9 cellular contexts compared by ENCODE assay signal in genomic region chr5:72394688-72395087, GRCh38.
DNase-seq lines count a peak whose midpoint lies in the region; ATAC-seq and TF ChIP-seq lines count a peak whose summit lies in the region.
"Had no signal": no experiment of that assay in that cellular context is flagged by ENCODE, and none has a peak within 500 bp of the region (broad histone marks: within the 10 kb centered on the region; RNA-seq: fewer than 3 reads in every experiment).

No MANE protein-coding gene starts in this region.

- no peak overlapping the region for H3K4me3 ChIP-seq in liver (ENCODE audit: low read depth in 1 of 3, low read length in 3 of 3)
- H3K4me3 ChIP-seq in tibial nerve: no peak overlapping the region

- no peaks in the 10 kb centered on the region for H3K27me3 ChIP-seq in liver (ENCODE audit: control insufficient read depth in 4 of 4, insufficient read depth in 4 of 4, low read length in 3 of 4)
- H3K27me3 ChIP-seq in tibial nerve: no peaks in the 10 kb centered on the region

- no peaks in the 10 kb centered on the region for H3K4me1 ChIP-seq in liver (ENCODE audit: control insufficient read depth in 4 of 4, insufficient read depth in 4 of 4, low read length in 3 of 4)
- peaks cover 0 to 10% (median 6%) of the 10 kb centered on the region in 4 donors for H3K4me1 ChIP-seq in tibial nerve

- TF ChIP-seq POLR2A in tibial nerve (IDR thresholded peaks at IDR 0.05): no peak

- TF ChIP-seq CTCF in liver (IDR thresholded peaks at IDR 0.05; ENCODE audit: low read depth, low read length, missing input control): no peak
- TF ChIP-seq CTCF in tibial nerve (IDR thresholded peaks at IDR 0.05): peak in 1 of 5 experiments; percentile 12

- peak; percentile 39 to 66 for TF ChIP-seq RAD21 in liver (IDR thresholded peaks at IDR 0.05)

- H3K27ac ChIP-seq in liver (ENCODE audit: low read depth in 1 of 2, low read length in 2 of 2): no peak overlapping the region
- no peak overlapping the region for H3K27ac ChIP-seq in tibial nerve

- DNase-seq in COR-L47 (lab: John Stamatoyannopoulos, UW) (peak; percentile 11), SK-MEL-5 (ENCODE audit: low read depth, low spot score) (peak; percentile 54), cortex of kidney (lab: John Stamatoyannopoulos, UW) (no peak), SHP77 treated with DMSO at 0.1 percent for 48 hours (lab: John Stamatoyannopoulos, UW) (no peak), tibial nerve (ENCODE audit: low spot score in 2 of 2) (no peak)
- no peak for DNase-seq in stimulated activated CD4-positive, alpha-beta T cell treated with anti-CD3 and anti-CD28 coated beads, Interleukin-12 subunit alpha, Interleukin-12 subunit beta, amount 100 ng/mL, for 4 hours
- DNase-seq: NCI-H1436 treated with DMSO at 0.1 percent for 48 hours had no signal

- H3K9me3 ChIP-seq in liver (ENCODE audit: control insufficient read depth in 4 of 4, low read length in 3 of 4) (no peaks in the 10 kb centered on the region), tibial nerve (no peaks in the 10 kb centered on the region)

- ATAC-seq in GM21529 (IDR thresholded peaks at IDR 0.05; ENCODE audit: unreplicated experiment): peak; percentile 61

- TF ChIP-seq EP300 in tibial nerve (IDR thresholded peaks at IDR 0.05): no peak

- no peak overlapping the region for H3K9ac ChIP-seq in liver (ENCODE audit: low read depth in 1 of 2, low read length in 2 of 2)

- H3K36me3 ChIP-seq in liver (ENCODE audit: control insufficient read depth in 4 of 4, insufficient read depth in 3 of 4, low read depth in 1 of 4, low read length in 3 of 4) (no peaks in the 10 kb centered on the region), tibial nerve (no peaks in the 10 kb centered on the region)

- in situ Hi-C loops in SK-MEL-5 (cut with HindIII; ENCODE audit: low pct_unique_long_range_greater_than_20kb, low sequenced_read_pairs): no loop called here

- whole genome bisulfite sequencing in liver: 33% methylated on average over 2 of the region's 2 CpGs
- WGBS in tibial nerve, 2 donors: 30 to 49% methylated on average over 2 of the region's 2 CpGs

TF ChIP-seq in liver, 16 proteins besides CTCF, POLR2A, EP300 and RAD21:
- TF ChIP-seq TAF1 (conservative IDR thresholded peaks at IDR 0.05) (no peak), MAX (IDR thresholded peaks at IDR 0.05) (no peak), ATF3 (IDR thresholded peaks at IDR 0.05) (no peak), FOXA1 (IDR thresholded peaks at IDR 0.05) (no peak), HNF4A (conservative IDR thresholded peaks at IDR 0.05) (no peak), EGR1 (IDR thresholded peaks at IDR 0.05; ENCODE audit: low read depth in 2 of 2) (no peak), GABPA (IDR thresholded peaks at IDR 0.05 in 1 of 2, conservative IDR thresholded peaks at IDR 0.05 in 1 of 2) (no peak), RXRA (IDR thresholded peaks at IDR 0.05) (no peak), SP1 (IDR thresholded peaks at IDR 0.05) (no peak), JUND (IDR thresholded peaks at IDR 0.05) (no peak), NR2F2 (IDR thresholded peaks at IDR 0.05) (no peak), REST (IDR thresholded peaks at IDR 0.05) (no peak), YY1 (IDR thresholded peaks at IDR 0.05) (no peak)

Comparison
In these comparisons a context has a peak if more than half of its experiments do, and no peak if none do; other contexts are left out.
1. DNase-seq: peak in COR-L47 (single experiment) and SK-MEL-5 (single experiment); none in cortex of kidney (single experiment), SHP77 treated with DMSO at 0.1 percent for 48 hours (single experiment), tibial nerve (0 of 2) and stimulated activated CD4-positive, alpha-beta T cell treated with anti-CD3 and anti-CD28 coated beads, Interleukin-12 subunit alpha, Interleukin-12 subunit beta, amount 100 ng/mL, for 4 hours (single experiment).